Comparison of ENCODE assay signal across 1 cellular context in the genomic region with DNA sequence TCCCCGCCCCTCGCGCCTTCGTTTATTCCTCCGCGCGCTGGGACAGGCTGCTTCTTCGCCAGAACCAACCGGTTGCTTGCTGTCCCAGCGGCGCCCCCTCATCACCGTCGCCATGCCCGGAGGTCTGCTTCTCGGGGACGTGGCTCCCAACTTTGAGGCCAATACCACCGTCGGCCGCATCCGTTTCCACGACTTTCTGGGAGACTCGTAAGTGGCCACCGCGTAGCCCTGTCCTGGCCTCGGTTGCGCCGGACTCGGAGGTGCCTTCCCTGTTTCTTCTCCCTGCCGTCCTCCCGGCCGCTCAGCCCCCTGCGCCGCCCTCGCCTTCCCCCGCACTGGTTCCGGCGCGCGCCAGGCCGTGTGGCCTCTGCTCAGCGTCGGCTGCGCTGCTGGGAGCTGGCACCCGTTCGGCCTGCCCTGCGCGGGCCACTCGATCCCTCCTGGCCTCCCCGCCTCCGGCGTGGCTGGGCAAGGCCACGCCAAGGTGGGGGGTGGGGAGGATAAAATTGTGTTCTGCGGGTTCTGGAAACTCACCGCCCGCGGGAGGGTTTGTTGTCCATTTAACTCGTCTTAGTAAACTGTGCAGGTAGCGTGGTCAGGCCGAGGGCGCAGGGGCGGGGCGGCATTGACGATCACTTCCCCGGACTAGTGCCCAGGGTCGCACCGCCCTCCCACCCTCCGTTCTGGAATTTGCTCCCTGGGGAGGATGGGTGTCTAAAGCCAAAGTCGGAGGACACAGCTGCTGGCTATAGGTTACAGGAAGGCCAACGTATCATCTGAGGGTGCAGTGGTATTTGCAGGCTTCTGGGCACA.
TF ChIP-seq lines count a peak whose summit lies in the region.

Gene PRDX6 (plus strand): TSS at position 50 of the 813 bp plus-strand sequence. CDS start 63 bp downstream, at position 113.

TF ChIP-seq in HEK293, 187 proteins besides CTCF, POLR2A, EP300 and RAD21 (continued from another document):
- TF ChIP-seq SP3 (tag by site-specific recombination; IDR thresholded peaks at IDR 0.05): peak; percentile 65
- TF ChIP-seq SP7 (tag by site-specific recombination; IDR thresholded peaks at IDR 0.05): peak; percentile 56
- no peak for TF ChIP-seq RBAK (tag by site-specific recombination; IDR thresholded peaks at IDR 0.05)
- TF ChIP-seq, protein P1, sequence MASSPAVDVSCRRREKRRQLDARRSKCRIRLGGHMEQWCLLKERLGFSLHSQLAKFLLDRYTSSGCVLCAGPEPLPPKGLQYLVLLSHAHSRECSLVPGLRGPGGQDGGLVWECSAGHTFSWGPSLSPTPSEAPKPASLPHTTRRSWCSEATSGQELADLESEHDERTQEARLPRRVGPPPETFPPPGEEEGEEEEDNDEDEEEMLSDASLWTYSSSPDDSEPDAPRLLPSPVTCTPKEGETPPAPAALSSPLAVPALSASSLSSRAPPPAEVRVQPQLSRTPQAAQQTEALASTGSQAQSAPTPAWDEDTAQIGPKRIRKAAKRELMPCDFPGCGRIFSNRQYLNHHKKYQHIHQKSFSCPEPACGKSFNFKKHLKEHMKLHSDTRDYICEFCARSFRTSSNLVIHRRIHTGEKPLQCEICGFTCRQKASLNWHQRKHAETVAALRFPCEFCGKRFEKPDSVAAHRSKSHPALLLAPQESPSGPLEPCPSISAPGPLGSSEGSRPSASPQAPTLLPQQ (tag by site-specific recombination; IDR thresholded peaks at IDR 0.05): peak; percentile 51; the same call in 1 of the 2 replicates
- TF ChIP-seq GLIS1 (tag by site-specific recombination; IDR thresholded peaks at IDR 0.05): peak; percentile 68
- TF ChIP-seq ZNF544 (tag by site-specific recombination; IDR thresholded peaks at IDR 0.05): no peak
- TF ChIP-seq, protein P2, sequence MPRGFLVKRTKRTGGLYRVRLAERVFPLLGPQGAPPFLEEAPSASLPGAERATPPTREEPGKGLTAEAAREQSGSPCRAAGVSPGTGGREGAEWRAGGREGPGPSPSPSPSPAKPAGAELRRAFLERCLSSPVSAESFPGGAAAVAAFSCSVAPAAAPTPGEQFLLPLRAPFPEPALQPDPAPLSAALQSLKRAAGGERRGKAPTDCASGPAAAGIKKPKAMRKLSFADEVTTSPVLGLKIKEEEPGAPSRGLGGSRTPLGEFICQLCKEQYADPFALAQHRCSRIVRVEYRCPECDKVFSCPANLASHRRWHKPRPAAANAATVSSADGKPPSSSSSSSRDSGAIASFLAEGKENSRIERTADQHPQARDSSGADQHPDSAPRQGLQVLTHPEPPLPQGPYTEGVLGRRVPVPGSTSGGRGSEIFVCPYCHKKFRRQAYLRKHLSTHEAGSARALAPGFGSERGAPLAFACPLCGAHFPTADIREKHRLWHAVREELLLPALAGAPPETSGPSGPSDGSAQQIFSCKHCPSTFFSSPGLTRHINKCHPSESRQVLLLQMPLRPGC (tag by site-specific recombination; IDR thresholded peaks at IDR 0.05): 0 out of 2 replicates have a peak, but pooled peaks have one; percentile 10
- 0 out of 2 replicates have a peak, but pooled peaks have one; percentile 54 for TF ChIP-seq ZNF391 (tag by site-specific recombination; IDR thresholded peaks at IDR 0.05; ENCODE audit: borderline replicate concordance, low read depth)
- TF ChIP-seq ZSCAN30 (tag by site-specific recombination; IDR thresholded peaks at IDR 0.05): 0 out of 2 replicates have a peak, but pooled peaks have one; percentile 27
- TF ChIP-seq ZNF76 (tag by site-specific recombination; IDR thresholded peaks at IDR 0.05; ENCODE audit: borderline replicate concordance, low read depth): peak; percentile 52
- TF ChIP-seq ZEB2 (tag by site-specific recombination; IDR thresholded peaks at IDR 0.05): peak; percentile 51
- 0 out of 2 replicates have a peak, but pooled peaks have one; percentile 35 for TF ChIP-seq ZNF792 (tag by site-specific recombination; IDR thresholded peaks at IDR 0.05)
- peak; percentile 61 for TF ChIP-seq ZNF2 (tag by site-specific recombination; IDR thresholded peaks at IDR 0.05)
- peak; percentile 79; the same call in 1 of the 2 replicates for TF ChIP-seq PBX3 (CRISPR knock-in tag; IDR thresholded peaks at IDR 0.05)
- no peak for TF ChIP-seq ZNF311 (tag by site-specific recombination; IDR thresholded peaks at IDR 0.05; ENCODE audit: borderline replicate concordance)
- TF ChIP-seq ZNF121 (tag by site-specific recombination; IDR thresholded peaks at IDR 0.05): peak; percentile 56; the same call in 1 of the 2 replicates
- TF ChIP-seq ZFP41 (tag by site-specific recombination; IDR thresholded peaks at IDR 0.05; ENCODE audit: borderline replicate concordance): no peak
- no peak for TF ChIP-seq ZNF776 (tag by site-specific recombination; IDR thresholded peaks at IDR 0.05; ENCODE audit: borderline replicate concordance)
- TF ChIP-seq ZNF324 (tag by site-specific recombination; IDR thresholded peaks at IDR 0.05): no peak
- TF ChIP-seq GLIS2 (tag by site-specific recombination; IDR thresholded peaks at IDR 0.05): peak; percentile 95
- TF ChIP-seq ZNF10 (tag by site-specific recombination; IDR thresholded peaks at IDR 0.05): 0 out of 2 replicates have a peak, but pooled peaks have one; percentile 28
- peak; percentile 48 for TF ChIP-seq ZNF843 (tag by site-specific recombination; IDR thresholded peaks at IDR 0.05)
- peak; percentile 36; the same call in 1 of the 2 replicates for TF ChIP-seq ZBTB48 (tag by site-specific recombination; IDR thresholded peaks at IDR 0.05)
- peak; percentile 45; the same call in 1 of the 2 replicates for TF ChIP-seq ZBTB20 (tag by site-specific recombination; IDR thresholded peaks at IDR 0.05)
- TF ChIP-seq ZNF677 (tag by site-specific recombination; IDR thresholded peaks at IDR 0.05): no peak
- no peak for TF ChIP-seq ZNF221 (tag by site-specific recombination; IDR thresholded peaks at IDR 0.05; ENCODE audit: borderline replicate concordance)
- TF ChIP-seq REPIN1 (tag by site-specific recombination; IDR thresholded peaks at IDR 0.05; ENCODE audit: low read depth): no peak
- no peak for TF ChIP-seq ZNF571 (tag by site-specific recombination; IDR thresholded peaks at IDR 0.05)
- TF ChIP-seq ZBTB8A (tag by site-specific recombination; IDR thresholded peaks at IDR 0.05): peak; percentile 22
- peak; percentile 79 for TF ChIP-seq EGR2 (tag by site-specific recombination; IDR thresholded peaks at IDR 0.05; ENCODE audit: low read depth)
- TF ChIP-seq ZNF529 (tag by site-specific recombination; IDR thresholded peaks at IDR 0.05; ENCODE audit: insufficient replicate concordance): no peak
- TF ChIP-seq KLF8 (tag by site-specific recombination; IDR thresholded peaks at IDR 0.05): peak; percentile 32; the same call in 1 of the 2 replicates
- no peak for TF ChIP-seq ZNF239 (tag by site-specific recombination; IDR thresholded peaks at IDR 0.05)
